ENCODE assay signal across 10 cellular contexts in the genomic region with DNA sequence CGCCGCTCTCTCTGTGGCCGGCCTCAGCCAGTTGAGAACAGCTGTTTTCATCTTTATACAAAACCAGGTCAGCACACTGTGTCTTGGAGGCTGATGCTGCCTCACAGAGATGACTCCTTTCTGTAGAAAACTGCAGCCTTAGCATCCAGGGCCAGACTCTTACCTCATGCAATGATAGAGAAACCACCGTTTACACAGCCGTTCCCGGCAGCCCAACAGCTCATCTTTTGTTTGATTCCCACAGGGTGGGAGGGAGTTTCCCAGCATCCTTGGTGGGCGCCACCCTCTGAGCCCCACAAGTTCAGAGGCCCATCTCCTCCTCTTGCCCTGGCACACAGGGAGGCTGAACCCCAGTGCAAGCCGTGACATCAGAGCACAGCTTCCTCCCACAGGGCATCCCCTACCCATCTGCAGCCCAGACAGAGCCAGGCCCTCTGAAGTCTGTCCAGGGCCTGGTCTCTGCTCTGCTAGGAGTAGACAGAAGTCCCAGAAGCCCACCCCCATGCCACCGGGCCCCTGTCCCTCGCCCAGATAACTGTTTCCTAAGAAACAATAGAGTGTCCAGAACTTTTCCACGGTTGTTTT.
A peak's percentile ranks its signal among the peaks of the same experiment; 100 is the strongest.
DNase-seq lines count a peak whose midpoint lies in the region; ATAC-seq and TF ChIP-seq lines count a peak whose summit lies in the region.
"Had no signal": no experiment of that assay in that cellular context is flagged by ENCODE, and none has a peak within 500 bp of the region (broad histone marks: within the 10 kb centered on the region; RNA-seq: fewer than 3 reads in every experiment).

No MANE protein-coding gene starts in this region.

- H3K27ac Mint-ChIP-seq in WTC11 = no peak overlapping the region

- H3K4me3 ChIP-seq in brain microvascular endothelial cell (ENCODE audit: low read depth, low read length) = no peak overlapping the region
- no peak overlapping the region for H3K4me3 ChIP-seq in rectal smooth muscle tissue (ENCODE audit: low read length)
- H3K4me3 ChIP-seq: cardiac muscle cell had no signal

- no peak overlapping the region for H3K9ac ChIP-seq in rectal smooth muscle tissue (ENCODE audit: low read length)

- CTCF ChIA-PET in WTC11 (lab: Charles Lee) = interaction anchor here (1.0 to 6.8 kb wide), 4 partner anchors 17 to 233 kb away, joined by 3 to 76 read pairs (median 4); no protein-coding TSS in a partner anchor

- H3K36me3 ChIP-seq in brain microvascular endothelial cell (replicated peaks) (no peaks in the 10 kb centered on the region), rectal smooth muscle tissue (ENCODE audit: control insufficient read depth, insufficient read depth, low read length) (peaks cover 10% of the 10 kb centered on the region)
- H3K36me3 ChIP-seq: cardiac muscle cell had no signal

- no peak for ATAC-seq in WTC11
- ATAC-seq: stimulated activated naive CD8-positive, alpha-beta T cell treated with anti-CD3 and anti-CD28 coated beads, Interleukin-15, amount 100 ng/mL, for 72 hours had no signal

- DNase-seq in ELF-1 (ENCODE audit: low read depth, low spot score) = peak; percentile 1
- peak; percentile 68 for DNase-seq in brain microvascular endothelial cell
- DNase-seq in iris pigment epithelial cell (ENCODE audit: low read depth) = peak; percentile 95
- no peak for DNase-seq in WTC11 (ENCODE audit: low spot score)
- no peak for DNase-seq in AML-193 (lab: John Stamatoyannopoulos, UW)
- no peak for DNase-seq in globus pallidus (ENCODE audit: low spot score)
- DNase-seq in hippocampal formation (lab: John Stamatoyannopoulos, UW) = no peak
- DNase-seq: stimulated activated naive CD8-positive, alpha-beta T cell treated with anti-CD3 and anti-CD28 coated beads, Interleukin-15, amount 100 ng/mL, for 72 hours had no signal

- peak overlapping the region; percentile 51 for H3K27ac ChIP-seq in brain microvascular endothelial cell
- peak overlapping the region; percentile 63 for H3K27ac ChIP-seq in rectal smooth muscle tissue (ENCODE audit: low read depth, low read length)
- H3K27ac ChIP-seq: cardiac muscle cell had no signal

- H3K27me3 Mint-ChIP-seq in WTC11 (ENCODE audit: low read depth) = no peaks in the 10 kb centered on the region; the same call in 1 of the 2 replicates
- H3K27me3 Mint-ChIP-seq: stimulated activated naive CD8-positive, alpha-beta T cell treated with anti-CD3 and anti-CD28 coated beads, Interleukin-15, amount 100 ng/mL, for 72 hours had no signal

- H3K4me1 Mint-ChIP-seq in WTC11 = peaks cover 21% of the 10 kb centered on the region
- H3K4me1 Mint-ChIP-seq: stimulated activated naive CD8-positive, alpha-beta T cell treated with anti-CD3 and anti-CD28 coated beads, Interleukin-15, amount 100 ng/mL, for 72 hours had no signal

- no peaks in the 10 kb centered on the region; the same call in 1 of the 2 replicates for H3K36me3 Mint-ChIP-seq in WTC11

- no peak overlapping the region for H3K4me3 Mint-ChIP-seq in WTC11
- H3K4me3 Mint-ChIP-seq: stimulated activated naive CD8-positive, alpha-beta T cell treated with anti-CD3 and anti-CD28 coated beads, Interleukin-15, amount 100 ng/mL, for 72 hours had no signal

- in situ Hi-C loops in brain microvascular endothelial cell (cut with HindIII; ENCODE audit: low pct_ligation_motif_present, low sequenced_read_pairs) = loop anchor here (10.0 kb wide), 1 partner anchor 231 kb away; the partner anchor contains the start of gene CHSY1

- no peaks in the 10 kb centered on the region for H3K4me1 ChIP-seq in rectal smooth muscle tissue (ENCODE audit: control insufficient read depth, insufficient read depth, low read length)

- H3K27me3 ChIP-seq in brain microvascular endothelial cell (replicated peaks) (no peaks in the 10 kb centered on the region), rectal smooth muscle tissue (ENCODE audit: control insufficient read depth, insufficient read depth, low read length) (no peaks in the 10 kb centered on the region)
- H3K27me3 ChIP-seq: cardiac muscle cell had no signal

- no peaks in the 10 kb centered on the region for H3K9me3 Mint-ChIP-seq in WTC11
- H3K9me3 Mint-ChIP-seq: stimulated activated naive CD8-positive, alpha-beta T cell treated with anti-CD3 and anti-CD28 coated beads, Interleukin-15, amount 100 ng/mL, for 72 hours had no signal

- no peak for TF ChIP-seq CTCF in brain microvascular endothelial cell (IDR thresholded peaks at IDR 0.05; ENCODE audit: low read depth, low read length, missing control alignments)
- no peak for TF ChIP-seq CTCF in WTC11 (IDR thresholded peaks at IDR 0.05)

- POLR2A ChIA-PET in WTC11 (lab: Charles Lee) = interaction anchor here (0.6 kb wide), 1 partner anchor 46 kb away, joined by 3 read pairs; no protein-coding TSS in a partner anchor

TF ChIP-seq in WTC11, 78 proteins besides CTCF, POLR2A, EP300 and RAD21:
- no peak for TF ChIP-seq RELA (CRISPR knock-in tag; IDR thresholded peaks at IDR 0.05; ENCODE audit: borderline replicate concordance)
- TF ChIP-seq, protein P1, sequence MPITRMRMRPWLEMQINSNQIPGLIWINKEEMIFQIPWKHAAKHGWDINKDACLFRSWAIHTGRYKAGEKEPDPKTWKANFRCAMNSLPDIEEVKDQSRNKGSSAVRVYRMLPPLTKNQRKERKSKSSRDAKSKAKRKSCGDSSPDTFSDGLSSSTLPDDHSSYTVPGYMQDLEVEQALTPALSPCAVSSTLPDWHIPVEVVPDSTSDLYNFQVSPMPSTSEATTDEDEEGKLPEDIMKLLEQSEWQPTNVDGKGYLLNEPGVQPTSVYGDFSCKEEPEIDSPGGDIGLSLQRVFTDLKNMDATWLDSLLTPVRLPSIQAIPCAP (CRISPR knock-in tag; IDR thresholded peaks at IDR 0.05) = no peak
- TF ChIP-seq ATF1 (CRISPR knock-in tag; IDR thresholded peaks at IDR 0.05) = no peak
- no peak for TF ChIP-seq MXD4 (CRISPR knock-in tag; IDR thresholded peaks at IDR 0.05; ENCODE audit: borderline replicate concordance)
TF ChIP-seq in WTC11: peak in this region for 0.

Comparison
In these comparisons a context has a peak if more than half of its experiments do, and no peak if none do; other contexts are left out.
1. DNase-seq: peak in ELF-1 (single experiment), brain microvascular endothelial cell (single experiment) and iris pigment epithelial cell (single experiment); none in WTC11 (single experiment), AML-193 (0 of 2), globus pallidus (single experiment) and hippocampal formation (0 of 2).